1 cellular context compared by ENCODE assay signal in the genomic region with DNA sequence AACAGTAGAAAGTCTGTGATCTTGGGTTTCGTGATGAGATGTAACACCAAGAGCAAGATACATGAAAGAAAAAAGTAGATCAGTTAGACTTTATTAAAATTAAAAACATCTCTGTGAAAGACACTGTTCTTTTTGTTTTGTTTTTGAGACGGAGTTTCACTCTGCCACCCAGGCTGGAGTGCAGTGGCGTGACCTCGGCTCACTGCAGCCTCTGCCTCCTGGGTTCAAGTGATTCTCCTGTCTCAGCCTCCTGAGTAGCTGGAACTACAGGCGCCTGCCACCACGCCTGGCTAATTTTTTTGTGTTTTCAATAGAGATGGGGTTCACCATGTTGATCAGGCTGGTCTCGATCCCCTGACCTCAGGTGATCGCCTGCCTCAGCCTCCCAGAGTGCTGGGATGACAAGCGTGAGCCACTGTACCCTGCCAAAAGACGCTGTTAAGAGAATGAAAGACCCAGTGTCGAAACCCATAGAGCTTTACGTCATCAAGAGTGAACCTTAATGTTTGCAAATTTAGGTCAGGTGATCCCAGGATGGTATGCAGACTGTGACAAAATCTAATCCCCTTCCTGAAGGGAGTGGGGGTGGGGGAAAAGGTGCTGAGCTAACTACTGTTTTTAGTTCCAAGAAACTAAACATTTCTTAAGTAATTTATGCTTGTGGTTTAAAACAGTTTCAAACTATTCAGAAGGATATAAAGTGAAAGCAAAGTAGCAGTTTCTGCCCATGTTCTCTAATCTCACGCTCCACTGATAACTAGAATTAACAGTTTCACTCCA.
TF ChIP-seq lines count a peak whose summit lies in the region.

No MANE protein-coding gene starts in this region.

TF ChIP-seq in GM12878, 131 proteins besides CTCF, POLR2A, EP300 and RAD21 (continued from another document):
- no peak for TF ChIP-seq IRF5 (IDR thresholded peaks at IDR 0.05; ENCODE audit: borderline replicate concordance)
- TF ChIP-seq RUNX3 (IDR thresholded peaks at IDR 0.05; ENCODE audit: low read length), result peak; percentile 87
- TF ChIP-seq CBFB (IDR thresholded peaks at IDR 0.05; ENCODE audit: low read depth), result no peak; the same call in 1 of the 2 replicates
- TF ChIP-seq BCL11A (IDR thresholded peaks at IDR 0.05; ENCODE audit: low read depth, low read length), result peak; percentile 63
- peak; percentile 71; the same call in 1 of the 2 replicates for TF ChIP-seq MEF2A (IDR thresholded peaks at IDR 0.05; ENCODE audit: insufficient read depth, low read depth, low read length)
- no peak for TF ChIP-seq RFX5 (IDR thresholded peaks at IDR 0.05; ENCODE audit: low read depth, low read length)
- TF ChIP-seq NBN (IDR thresholded peaks at IDR 0.05), result peak; percentile 90
- no peak for TF ChIP-seq BRCA1 (IDR thresholded peaks at IDR 0.05; ENCODE audit: low read depth, low read length)
- no peak for TF ChIP-seq HDAC6 (IDR thresholded peaks at IDR 0.05; ENCODE audit: unreplicated experiment)
- TF ChIP-seq, protein P1, sequence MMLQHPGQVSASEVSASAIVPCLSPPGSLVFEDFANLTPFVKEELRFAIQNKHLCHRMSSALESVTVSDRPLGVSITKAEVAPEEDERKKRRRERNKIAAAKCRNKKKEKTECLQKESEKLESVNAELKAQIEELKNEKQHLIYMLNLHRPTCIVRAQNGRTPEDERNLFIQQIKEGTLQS (IDR thresholded peaks at IDR 0.05; ENCODE audit: borderline replicate concordance, extremely low read depth, low read depth, low read length), result no peak
- TF ChIP-seq CREM (IDR thresholded peaks at IDR 0.05; ENCODE audit: low read depth), result peak; percentile 61; the same call in 1 of the 2 replicates
- no peak for TF ChIP-seq SREBF2 (IDR thresholded peaks at IDR 0.05; ENCODE audit: low read length)
- TF ChIP-seq FOS (IDR thresholded peaks at IDR 0.05; ENCODE audit: borderline replicate concordance, extremely low read depth, insufficient read length), result no peak
- no peak for TF ChIP-seq ZNF24 (IDR thresholded peaks at IDR 0.05)
- TF ChIP-seq ASH2L (IDR thresholded peaks at IDR 0.05; ENCODE audit: borderline replicate concordance, low read depth), result no peak
- no peak for TF ChIP-seq PAX8 (IDR thresholded peaks at IDR 0.05)
- peak; percentile 90 for TF ChIP-seq MTA2 (IDR thresholded peaks at IDR 0.05; ENCODE audit: low read depth)
- TF ChIP-seq, protein P2, sequence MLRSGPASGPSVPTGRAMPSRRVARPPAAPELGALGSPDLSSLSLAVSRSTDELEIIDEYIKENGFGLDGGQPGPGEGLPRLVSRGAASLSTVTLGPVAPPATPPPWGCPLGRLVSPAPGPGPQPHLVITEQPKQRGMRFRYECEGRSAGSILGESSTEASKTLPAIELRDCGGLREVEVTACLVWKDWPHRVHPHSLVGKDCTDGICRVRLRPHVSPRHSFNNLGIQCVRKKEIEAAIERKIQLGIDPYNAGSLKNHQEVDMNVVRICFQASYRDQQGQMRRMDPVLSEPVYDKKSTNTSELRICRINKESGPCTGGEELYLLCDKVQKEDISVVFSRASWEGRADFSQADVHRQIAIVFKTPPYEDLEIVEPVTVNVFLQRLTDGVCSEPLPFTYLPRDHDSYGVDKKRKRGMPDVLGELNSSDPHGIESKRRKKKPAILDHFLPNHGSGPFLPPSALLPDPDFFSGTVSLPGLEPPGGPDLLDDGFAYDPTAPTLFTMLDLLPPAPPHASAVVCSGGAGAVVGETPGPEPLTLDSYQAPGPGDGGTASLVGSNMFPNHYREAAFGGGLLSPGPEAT (IDR thresholded peaks at IDR 0.05; ENCODE audit: low read depth), result peak; percentile 86
- peak; percentile 85 for TF ChIP-seq NFIC (IDR thresholded peaks at IDR 0.05; ENCODE audit: low read depth, low read length)
- no peak for TF ChIP-seq TARDBP (IDR thresholded peaks at IDR 0.05; ENCODE audit: borderline replicate concordance)
- TF ChIP-seq BCLAF1 (IDR thresholded peaks at IDR 0.05), result no peak
- TF ChIP-seq, protein P3, sequence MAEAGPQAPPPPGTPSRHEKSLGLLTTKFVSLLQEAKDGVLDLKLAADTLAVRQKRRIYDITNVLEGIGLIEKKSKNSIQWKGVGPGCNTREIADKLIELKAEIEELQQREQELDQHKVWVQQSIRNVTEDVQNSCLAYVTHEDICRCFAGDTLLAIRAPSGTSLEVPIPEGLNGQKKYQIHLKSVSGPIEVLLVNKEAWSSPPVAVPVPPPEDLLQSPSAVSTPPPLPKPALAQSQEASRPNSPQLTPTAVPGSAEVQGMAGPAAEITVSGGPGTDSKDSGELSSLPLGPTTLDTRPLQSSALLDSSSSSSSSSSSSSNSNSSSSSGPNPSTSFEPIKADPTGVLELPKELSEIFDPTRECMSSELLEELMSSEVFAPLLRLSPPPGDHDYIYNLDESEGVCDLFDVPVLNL (IDR thresholded peaks at IDR 0.05; ENCODE audit: low read depth, low read length), result no peak
- TF ChIP-seq, protein P4, sequence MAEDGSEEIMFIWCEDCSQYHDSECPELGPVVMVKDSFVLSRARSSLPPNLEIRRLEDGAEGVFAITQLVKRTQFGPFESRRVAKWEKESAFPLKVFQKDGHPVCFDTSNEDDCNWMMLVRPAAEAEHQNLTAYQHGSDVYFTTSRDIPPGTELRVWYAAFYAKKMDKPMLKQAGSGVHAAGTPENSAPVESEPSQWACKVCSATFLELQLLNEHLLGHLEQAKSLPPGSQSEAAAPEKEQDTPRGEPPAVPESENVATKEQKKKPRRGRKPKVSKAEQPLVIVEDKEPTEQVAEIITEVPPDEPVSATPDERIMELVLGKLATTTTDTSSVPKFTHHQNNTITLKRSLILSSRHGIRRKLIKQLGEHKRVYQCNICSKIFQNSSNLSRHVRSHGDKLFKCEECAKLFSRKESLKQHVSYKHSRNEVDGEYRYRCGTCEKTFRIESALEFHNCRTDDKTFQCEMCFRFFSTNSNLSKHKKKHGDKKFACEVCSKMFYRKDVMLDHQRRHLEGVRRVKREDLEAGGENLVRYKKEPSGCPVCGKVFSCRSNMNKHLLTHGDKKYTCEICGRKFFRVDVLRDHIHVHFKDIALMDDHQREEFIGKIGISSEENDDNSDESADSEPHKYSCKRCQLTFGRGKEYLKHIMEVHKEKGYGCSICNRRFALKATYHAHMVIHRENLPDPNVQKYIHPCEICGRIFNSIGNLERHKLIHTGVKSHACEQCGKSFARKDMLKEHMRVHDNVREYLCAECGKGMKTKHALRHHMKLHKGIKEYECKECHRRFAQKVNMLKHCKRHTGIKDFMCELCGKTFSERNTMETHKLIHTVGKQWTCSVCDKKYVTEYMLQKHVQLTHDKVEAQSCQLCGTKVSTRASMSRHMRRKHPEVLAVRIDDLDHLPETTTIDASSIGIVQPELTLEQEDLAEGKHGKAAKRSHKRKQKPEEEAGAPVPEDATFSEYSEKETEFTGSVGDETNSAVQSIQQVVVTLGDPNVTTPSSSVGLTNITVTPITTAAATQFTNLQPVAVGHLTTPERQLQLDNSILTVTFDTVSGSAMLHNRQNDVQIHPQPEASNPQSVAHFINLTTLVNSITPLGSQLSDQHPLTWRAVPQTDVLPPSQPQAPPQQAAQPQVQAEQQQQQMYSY (CRISPR knock-in tag; IDR thresholded peaks at IDR 0.05), result no peak
- TF ChIP-seq FOXK2 (IDR thresholded peaks at IDR 0.05), result no peak
- no peak for TF ChIP-seq CBX5 (IDR thresholded peaks at IDR 0.05; ENCODE audit: low read depth)
- TF ChIP-seq ATF7 (IDR thresholded peaks at IDR 0.05; ENCODE audit: low read depth), result peak; percentile 97
TF ChIP-seq in GM12878: peak in this region for 42.
